In the genomic region with DNA sequence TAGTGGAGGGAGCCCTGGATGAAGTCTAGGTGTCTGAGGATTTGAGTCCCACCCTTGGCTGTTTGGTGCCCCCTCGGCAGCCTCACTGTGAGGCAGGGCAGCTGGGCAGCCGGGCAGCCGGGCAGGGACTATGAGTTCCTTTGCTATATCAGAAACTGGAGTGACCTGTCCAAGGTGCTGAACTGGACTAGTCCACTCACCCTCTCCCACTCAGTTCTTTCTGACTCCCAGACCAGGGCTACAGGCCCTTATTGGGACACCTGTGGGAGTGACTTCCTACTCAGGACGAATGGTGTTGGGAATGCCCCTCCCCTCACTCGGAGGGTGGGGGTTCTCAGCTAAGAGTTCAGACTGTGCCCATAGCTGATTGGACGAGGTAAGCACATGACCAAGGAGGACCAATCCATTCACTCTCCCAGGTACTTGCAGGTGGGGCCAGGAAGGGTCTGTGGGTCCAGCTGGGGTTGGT, we compare ENCODE assay signal across 9 cellular contexts. TPM values are rescaled to one million over a fixed set of nuclear protein-coding genes. Genes with fewer than 3 reads are reported as not detected.
A peak's percentile ranks its signal among the peaks of the same experiment; 100 is the strongest.
DNase-seq lines count a peak whose midpoint lies in the region; ATAC-seq and TF ChIP-seq lines count a peak whose summit lies in the region.
"Had no signal": no experiment of that assay in that cellular context is flagged by ENCODE, and none has a peak within 500 bp of the region (broad histone marks: within the 10 kb centered on the region; RNA-seq: fewer than 3 reads in every experiment).

No MANE protein-coding gene starts in this region.

- H3K27me3 ChIP-seq in breast epithelium (peaks cover 0 to 11% of the 10 kb centered on the region in 2 donors), Panc1 (ENCODE audit: control insufficient read depth, insufficient read depth, low read length) (no peaks in the 10 kb centered on the region)

- H3K4me1 Mint-ChIP-seq in MCF 10A (ENCODE audit: insufficient read depth, unreplicated experiment) = no peaks in the 10 kb centered on the region
- H3K4me1 Mint-ChIP-seq in glutamatergic neuron (ENCODE audit: low read depth, unreplicated experiment) = peaks cover 12% of the 10 kb centered on the region
- H3K4me1 Mint-ChIP-seq: naive B cell had no signal

- H3K36me3 ChIP-seq in breast epithelium (no peaks in the 10 kb centered on the region), Panc1 (ENCODE audit: control insufficient read depth, insufficient read depth, low read length) (no peaks in the 10 kb centered on the region)

- H3K4me1 ChIP-seq in breast epithelium (no peaks in the 10 kb centered on the region), Panc1 (ENCODE audit: control insufficient read depth, insufficient read depth, low read length) (no peaks in the 10 kb centered on the region)

- no peaks in the 10 kb centered on the region for H3K9me3 ChIP-seq in breast epithelium
- no peaks in the 10 kb centered on the region for H3K9me3 ChIP-seq in Panc1 (ENCODE audit: control insufficient read depth, insufficient read depth, low read depth, low read length)

- CTCF ChIA-PET in MCF 10A (lab: Yijun Ruan, JAX) = interaction anchor here (1.1 kb wide), 1 partner anchor 462 kb away, joined by 6 read pairs; no protein-coding TSS in a partner anchor
- CTCF ChIA-PET in Panc1 (lab: Charles Lee) = interaction anchor here (0.5 kb wide), 1 partner anchor 401 kb away, joined by 3 read pairs; no protein-coding TSS in a partner anchor

- ATAC-seq in Panc1 (peak; percentile 70; the same call in 1 of the 2 replicates), HG03196 (IDR thresholded peaks at IDR 0.05; ENCODE audit: unreplicated experiment) (no peak)

- no peak for TF ChIP-seq POLR2A in breast epithelium (IDR thresholded peaks at IDR 0.05)

- POLR2A ChIA-PET in MCF 10A (lab: Yijun Ruan, JAX) (no interaction called here), Panc1 (lab: Charles Lee) (no interaction called here)

- H3K36me3 Mint-ChIP-seq in MCF 10A (ENCODE audit: insufficient read depth, unreplicated experiment) (no peaks in the 10 kb centered on the region), glutamatergic neuron (ENCODE audit: unreplicated experiment) (peaks cover 5% of the 10 kb centered on the region)
- H3K36me3 Mint-ChIP-seq: naive B cell had no signal

- TF ChIP-seq CTCF in MCF 10A (IDR thresholded peaks at IDR 0.05; ENCODE audit: unreplicated experiment) = no peak
- no peak for TF ChIP-seq CTCF in breast epithelium (IDR thresholded peaks at IDR 0.05)
- no peak for TF ChIP-seq CTCF in Panc1 (IDR thresholded peaks at IDR 0.05)
- no peak for TF ChIP-seq CTCF in glutamatergic neuron (IDR thresholded peaks at IDR 0.05; ENCODE audit: partially characterized antibody, unreplicated experiment)

- H3K4me3 ChIP-seq in breast epithelium (no peak overlapping the region), Panc1 (ENCODE audit: low read depth in 2 of 2, low read length in 2 of 2) (no peak overlapping the region)

- BruUV-seq in MCF 10A (replicated peaks; lab: Mats Ljungman, UMichigan) = no TSS peak
- BruUV-seq in Panc1 (replicated peaks; lab: Mats Ljungman, UMichigan) = no TSS peak

- H3K27ac Mint-ChIP-seq in MCF 10A (ENCODE audit: low read depth, unreplicated experiment) (no peak overlapping the region), glutamatergic neuron (ENCODE audit: unreplicated experiment) (no peak overlapping the region)
- H3K27ac Mint-ChIP-seq: naive B cell had no signal

- in situ Hi-C loops in Panc1 (cut with HindIII; ENCODE audit: low pct_unique_long_range_greater_than_20kb, low sequenced_read_pairs) = no loop called here

- H3K9me3 Mint-ChIP-seq in MCF 10A (ENCODE audit: unreplicated experiment) = no peaks in the 10 kb centered on the region
- H3K9me3 Mint-ChIP-seq in glutamatergic neuron (ENCODE audit: unreplicated experiment) = peaks cover 10% of the 10 kb centered on the region

- H3K27me3 Mint-ChIP-seq in MCF 10A (ENCODE audit: insufficient read depth, unreplicated experiment) (peaks cover 55% of the 10 kb centered on the region), glutamatergic neuron (ENCODE audit: unreplicated experiment) (no peaks in the 10 kb centered on the region)

- no peak overlapping the region for H3K27ac ChIP-seq in breast epithelium
- no peak overlapping the region for H3K27ac ChIP-seq in Panc1 (ENCODE audit: low read length)

- no peak overlapping the region for H3K4me3 Mint-ChIP-seq in MCF 10A (ENCODE audit: unreplicated experiment)
- H3K4me3 Mint-ChIP-seq in glutamatergic neuron (ENCODE audit: unreplicated experiment) = no peak overlapping the region
- H3K4me3 Mint-ChIP-seq: naive B cell had no signal

- intact Hi-C loops in MCF 10A (cut with micrococcal nuclease) = no loop called here
- intact Hi-C loops in breast epithelium (cut with DNase I; ENCODE audit: low total_unique reads) = no loop called here
- intact Hi-C loops in Panc1 (cut with micrococcal nuclease; ENCODE audit: unreplicated experiment) = no loop called here

- DNase-seq in MCF 10A (ENCODE audit: unreplicated experiment) (peak; percentile 73), breast epithelium (ENCODE audit: low spot score in 2 of 2) (no peak), Panc1 (ENCODE audit: low read depth, low spot score) (no peak), dermis blood vessel endothelial cell (peak; percentile 81), midbrain (lab: John Stamatoyannopoulos, UW) (peak; percentile 23), ureter (ENCODE audit: low spot score) (no peak), glutamatergic neuron (no peak)
- DNase-seq: naive B cell had no signal

RNA-seq across cellular contexts. Expression of a gene that starts 34.1 kb away (rescaled TPM):
- total RNA-seq in MCF 10A (2022) = 55.4 and 73.0 TPM in 2 replicates
- 10 to 100 TPM; 35.3 to 38.0 (median 37.3) TPM for total RNA-seq in breast epithelium
- 86.8 TPM for total RNA-seq in Panc1 (2021; ENCODE audit: unreplicated experiment)
- polyA plus RNA-seq in Panc1 (2012; ENCODE audit: insufficient read length) = 57.8 TPM
- 56.2 and 69.3 TPM in 2 replicates for total RNA-seq in dermis blood vessel endothelial cell
- total RNA-seq in ureter = 64.9 TPM
- 319 TPM for total RNA-seq in glutamatergic neuron (ENCODE audit: unreplicated experiment)

Comparison
In these comparisons a context has a peak if more than half of its experiments do, and no peak if none do; other contexts are left out.
1. DNase-seq: peak in MCF 10A (single experiment), dermis blood vessel endothelial cell (single experiment) and midbrain (single experiment); none in breast epithelium (0 of 2), Panc1 (single experiment), ureter (single experiment) and glutamatergic neuron (single experiment).